1 cellular context compared by ENCODE assay signal in the genomic region with DNA sequence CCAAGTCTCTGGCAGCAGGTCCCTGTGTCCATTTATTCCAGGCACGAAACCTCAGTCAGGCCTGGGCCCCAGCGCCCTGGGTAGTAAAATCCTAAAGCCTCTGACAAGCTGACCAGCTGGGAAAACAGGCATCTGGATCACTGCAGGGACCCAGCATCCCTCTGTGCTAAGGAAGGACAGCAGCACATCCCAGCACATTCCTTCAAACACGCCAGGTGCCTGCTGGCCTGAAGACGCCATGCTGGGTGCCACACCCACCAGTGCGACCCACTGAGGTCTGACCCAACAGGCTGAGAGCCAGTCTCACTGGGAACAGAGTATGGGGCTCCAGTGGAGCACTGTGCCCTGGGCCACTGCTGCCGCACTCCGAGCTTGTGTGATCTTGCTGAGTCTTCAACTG.
TF ChIP-seq lines count a peak whose summit lies in the region.

No MANE protein-coding gene starts in this region.

TF ChIP-seq in WTC11, 78 proteins besides CTCF, POLR2A, EP300 and RAD21 (continued from another document):
- TF ChIP-seq, protein P1, sequence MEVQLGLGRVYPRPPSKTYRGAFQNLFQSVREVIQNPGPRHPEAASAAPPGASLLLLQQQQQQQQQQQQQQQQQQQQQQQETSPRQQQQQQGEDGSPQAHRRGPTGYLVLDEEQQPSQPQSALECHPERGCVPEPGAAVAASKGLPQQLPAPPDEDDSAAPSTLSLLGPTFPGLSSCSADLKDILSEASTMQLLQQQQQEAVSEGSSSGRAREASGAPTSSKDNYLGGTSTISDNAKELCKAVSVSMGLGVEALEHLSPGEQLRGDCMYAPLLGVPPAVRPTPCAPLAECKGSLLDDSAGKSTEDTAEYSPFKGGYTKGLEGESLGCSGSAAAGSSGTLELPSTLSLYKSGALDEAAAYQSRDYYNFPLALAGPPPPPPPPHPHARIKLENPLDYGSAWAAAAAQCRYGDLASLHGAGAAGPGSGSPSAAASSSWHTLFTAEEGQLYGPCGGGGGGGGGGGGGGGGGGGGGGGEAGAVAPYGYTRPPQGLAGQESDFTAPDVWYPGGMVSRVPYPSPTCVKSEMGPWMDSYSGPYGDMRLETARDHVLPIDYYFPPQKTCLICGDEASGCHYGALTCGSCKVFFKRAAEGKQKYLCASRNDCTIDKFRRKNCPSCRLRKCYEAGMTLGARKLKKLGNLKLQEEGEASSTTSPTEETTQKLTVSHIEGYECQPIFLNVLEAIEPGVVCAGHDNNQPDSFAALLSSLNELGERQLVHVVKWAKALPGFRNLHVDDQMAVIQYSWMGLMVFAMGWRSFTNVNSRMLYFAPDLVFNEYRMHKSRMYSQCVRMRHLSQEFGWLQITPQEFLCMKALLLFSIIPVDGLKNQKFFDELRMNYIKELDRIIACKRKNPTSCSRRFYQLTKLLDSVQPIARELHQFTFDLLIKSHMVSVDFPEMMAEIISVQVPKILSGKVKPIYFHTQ (CRISPR knock-in tag; IDR thresholded peaks at IDR 0.05) = no peak
- TF ChIP-seq, protein P2, sequence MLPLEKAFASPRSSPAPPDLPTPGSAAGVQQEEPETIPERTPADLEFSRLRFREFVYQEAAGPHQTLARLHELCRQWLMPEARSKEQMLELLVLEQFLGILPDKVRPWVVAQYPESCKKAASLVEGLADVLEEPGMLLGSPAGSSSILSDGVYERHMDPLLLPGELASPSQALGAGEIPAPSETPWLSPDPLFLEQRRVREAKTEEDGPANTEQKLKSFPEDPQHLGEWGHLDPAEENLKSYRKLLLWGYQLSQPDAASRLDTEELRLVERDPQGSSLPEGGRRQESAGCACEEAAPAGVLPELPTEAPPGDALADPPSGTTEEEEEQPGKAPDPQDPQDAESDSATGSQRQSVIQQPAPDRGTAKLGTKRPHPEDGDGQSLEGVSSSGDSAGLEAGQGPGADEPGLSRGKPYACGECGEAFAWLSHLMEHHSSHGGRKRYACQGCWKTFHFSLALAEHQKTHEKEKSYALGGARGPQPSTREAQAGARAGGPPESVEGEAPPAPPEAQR (CRISPR knock-in tag; IDR thresholded peaks at IDR 0.05) = no peak
- TF ChIP-seq MYBL2 (CRISPR knock-in tag; IDR thresholded peaks at IDR 0.05) = no peak
- TF ChIP-seq, protein P3, sequence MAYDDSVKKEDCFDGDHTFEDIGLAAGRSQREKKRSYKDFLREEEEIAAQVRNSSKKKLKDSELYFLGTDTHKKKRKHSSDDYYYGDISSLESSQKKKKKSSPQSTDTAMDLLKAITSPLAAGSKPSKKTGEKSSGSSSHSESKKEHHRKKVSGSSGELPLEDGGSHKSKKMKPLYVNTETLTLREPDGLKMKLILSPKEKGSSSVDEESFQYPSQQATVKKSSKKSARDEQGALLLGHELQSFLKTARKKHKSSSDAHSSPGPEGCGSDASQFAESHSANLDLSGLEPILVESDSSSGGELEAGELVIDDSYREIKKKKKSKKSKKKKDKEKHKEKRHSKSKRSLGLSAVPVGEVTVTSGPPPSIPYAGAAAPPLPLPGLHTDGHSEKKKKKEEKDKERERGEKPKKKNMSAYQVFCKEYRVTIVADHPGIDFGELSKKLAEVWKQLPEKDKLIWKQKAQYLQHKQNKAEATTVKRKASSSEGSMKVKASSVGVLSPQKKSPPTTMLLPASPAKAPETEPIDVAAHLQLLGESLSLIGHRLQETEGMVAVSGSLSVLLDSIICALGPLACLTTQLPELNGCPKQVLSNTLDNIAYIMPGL (CRISPR knock-in tag; IDR thresholded peaks at IDR 0.05) = no peak
